In genomic region chr20:50992336-50992732, GRCh38 we compare ENCODE assay signal across 1 cellular context.
A peak's percentile ranks its signal among the peaks of the same experiment; 100 is the strongest.
TF ChIP-seq lines count a peak whose summit lies in the region.

No MANE protein-coding gene starts in this region.

TF ChIP-seq in HepG2, 621 proteins besides CTCF, POLR2A, EP300 and RAD21:
- no peak for TF ChIP-seq SNRNP70 (IDR thresholded peaks at IDR 0.05; ENCODE audit: low read depth, low read length)
- TF ChIP-seq CBX2 (IDR thresholded peaks at IDR 0.05; ENCODE audit: low read depth, low read length): no peak
- TF ChIP-seq CBX2 (CRISPR knock-in tag; IDR thresholded peaks at IDR 0.05; ENCODE audit: low read depth): 0 out of 2 replicates have a peak, but pooled peaks have one; percentile 29
- no peak for TF ChIP-seq PCBP1 (IDR thresholded peaks at IDR 0.05; ENCODE audit: borderline replicate concordance, low read depth, low read length)
- no peak for TF ChIP-seq ZSCAN20 (CRISPR knock-in tag; IDR thresholded peaks at IDR 0.05; ENCODE audit: borderline replicate concordance)
